In the genomic region with DNA sequence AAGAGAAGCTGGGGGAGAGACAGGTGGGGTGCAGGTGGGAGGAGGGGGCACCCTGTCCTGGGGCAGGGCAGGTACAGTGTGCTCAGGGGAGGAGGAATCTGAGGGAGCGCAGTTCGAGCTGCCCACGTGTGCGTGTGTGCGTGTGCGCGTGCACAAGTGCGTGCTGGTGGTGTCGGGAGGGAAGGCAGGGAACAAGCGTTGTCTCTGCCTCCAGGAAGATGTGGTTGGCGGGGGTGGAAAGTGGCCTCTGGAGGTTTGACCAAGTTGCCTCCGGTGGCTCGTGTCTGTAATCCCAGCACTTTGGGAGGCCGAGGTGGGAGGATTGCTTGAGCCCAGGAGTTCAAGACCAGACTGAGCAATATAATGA, we compare ENCODE assay signal across 16 cellular contexts. TPM values are rescaled to one million over a fixed set of nuclear protein-coding genes. Genes with fewer than 3 reads are reported as not detected.
"Had no signal": no experiment of that assay in that cellular context is flagged by ENCODE, and none has a peak within 500 bp of the region (broad histone marks: within the 10 kb centered on the region; RNA-seq: fewer than 3 reads in every experiment).

No MANE protein-coding gene starts in this region.

- H3K9me3 Mint-ChIP-seq: activated CD4-positive, alpha-beta T cell treated with anti-CD3 and anti-CD28 coated beads, Interleukin-2, amount 10 ng/mL, durations not matched to agents 24 days and 14 days; natural killer cell had no signal

- H3K4me1 ChIP-seq: breast epithelium, left ventricle myocardium inferior, psoas muscle had no signal

- DNase-seq: activated B cell treated with CpG ODN at 0.5 μM for 24 hours; activated CD4-positive, alpha-beta T cell treated with anti-CD3 and anti-CD28 coated beads, Interleukin-2, amount 10 ng/mL, durations not matched to agents 24 days and 14 days; activated CD8-positive, alpha-beta T cell treated with anti-CD3 and anti-CD28 coated beads, Interleukin-2, amount 10 ng/mL, durations not matched to agents 7 days and 5 days; activated naive CD4-positive, alpha-beta T cell treated with Interleukin-2 at 50 U/mL for 16 hours; aorta; dermis blood vessel endothelial cell; erythroblast; left ventricle myocardium inferior; natural killer cell; psoas muscle; sigmoid colon; stimulated activated CD4-positive, alpha-beta T cell treated with anti-CD3 and anti-CD28 coated beads, Interleukin-1b, Interleukin-23, amount 100 ng/mL, for 48 hours; SW 1271 had no signal

- H3K4me1 Mint-ChIP-seq: activated B cell treated with CpG ODN at 0.5 μM for 24 hours; activated CD4-positive, alpha-beta T cell treated with anti-CD3 and anti-CD28 coated beads, Interleukin-2, amount 10 ng/mL, durations not matched to agents 24 days and 14 days; memory B cell had no signal

- ATAC-seq: activated CD8-positive, alpha-beta T cell treated with anti-CD3 and anti-CD28 coated beads, Interleukin-2, amount 10 ng/mL, durations not matched to agents 7 days and 5 days; natural killer cell; psoas muscle had no signal

- H3K27ac Mint-ChIP-seq: activated B cell treated with CpG ODN at 0.5 μM for 24 hours; activated CD4-positive, alpha-beta T cell treated with anti-CD3 and anti-CD28 coated beads, Interleukin-2, amount 10 ng/mL, durations not matched to agents 24 days and 14 days; activated CD8-positive, alpha-beta T cell treated with anti-CD3 and anti-CD28 coated beads, Interleukin-2, amount 10 ng/mL, durations not matched to agents 7 days and 5 days; memory B cell; natural killer cell had no signal

- H3K9me3 ChIP-seq: psoas muscle, sigmoid colon had no signal

- H3K27me3 ChIP-seq: breast epithelium, hepatocyte, sigmoid colon had no signal

- H3K36me3 Mint-ChIP-seq: memory B cell had no signal

- H3K27ac ChIP-seq: breast epithelium, hepatocyte, left ventricle myocardium inferior, psoas muscle, sigmoid colon had no signal

- H3K4me3 ChIP-seq: breast epithelium, hepatocyte, left ventricle myocardium inferior, psoas muscle, sigmoid colon had no signal

- H3K36me3 ChIP-seq: breast epithelium, left ventricle myocardium inferior, sigmoid colon had no signal

- H3K4me3 Mint-ChIP-seq: activated B cell treated with CpG ODN at 0.5 μM for 24 hours; activated CD4-positive, alpha-beta T cell treated with anti-CD3 and anti-CD28 coated beads, Interleukin-2, amount 10 ng/mL, durations not matched to agents 24 days and 14 days; activated CD8-positive, alpha-beta T cell treated with anti-CD3 and anti-CD28 coated beads, Interleukin-2, amount 10 ng/mL, durations not matched to agents 7 days and 5 days; memory B cell; natural killer cell had no signal

RNA-seq across cellular contexts. Expression of a gene that starts 49.9 kb away (rescaled TPM):
- total RNA-seq: activated B cell treated with CpG ODN at 0.5 μM for 24 hours; activated CD8-positive, alpha-beta T cell treated with anti-CD3 and anti-CD28 coated beads, Interleukin-2, amount 10 ng/mL, durations not matched to agents 7 days and 5 days; natural killer cell had no signal
